ENCODE assay signal across 24 cellular contexts in genomic region chr21:28423521-28423920, GRCh38.
"Had no signal": no experiment of that assay in that cellular context is flagged by ENCODE, and none has a peak within 500 bp of the region (broad histone marks: within the 10 kb centered on the region; RNA-seq: fewer than 3 reads in every experiment).

No MANE protein-coding gene starts in this region.

- H3K36me3 ChIP-seq: SJSA1 had no signal

- H3K4me3 ChIP-seq: SJSA1, SK-N-MC had no signal

- H3K27me3 ChIP-seq: SJSA1 had no signal

- H3K27ac ChIP-seq: HL-60, SJSA1, SK-N-MC had no signal

- FAIRE-seq: HTR-8/SVneo, RCC 7860 had no signal

- H3K9me3 ChIP-seq: SJSA1 had no signal

- DNase-seq: KBM-7, NCI-H1092, NCI-H1105 treated with DMSO at 0.1 percent for 48 hours, NCI-H1417 treated with DMSO at 0.1 percent for 48 hours, NCI-H146, NCI-H1694 treated with DMSO at 0.1 percent for 48 hours, NCI-H1930, NCI-H2081, NCI-H2107, NCI-H226, NCI-H446, NCI-H510A, NCI-H524 treated with DMSO at 0.1 percent for 48 hours, NCI-H69, NCI-H774, Right ventricle myocardium superior, RPMI8226, SIG-M5, SW 1271 had no signal
